ENCODE assay signal across 23 cellular contexts in genomic region chr7:93429563-93429962, GRCh38.
DNase-seq lines count a peak whose midpoint lies in the region; ATAC-seq and TF ChIP-seq lines count a peak whose summit lies in the region.
"Had no signal": no experiment of that assay in that cellular context is flagged by ENCODE, and none has a peak within 500 bp of the region (broad histone marks: within the 10 kb centered on the region; RNA-seq: fewer than 3 reads in every experiment).

No MANE protein-coding gene starts in this region.

- H3K27ac Mint-ChIP-seq in activated CD8-positive, alpha-beta T cell treated with anti-CD3 and anti-CD28 coated beads for 36 hours = no peak overlapping the region
- H3K27ac Mint-ChIP-seq in activated CD8-positive, alpha-beta T cell treated with anti-CD3 and anti-CD28 coated beads, Interleukin-2, amount 10 ng/mL, durations not matched to agents 7 days and 5 days = no peak overlapping the region
- no peak overlapping the region for H3K27ac Mint-ChIP-seq in activated naive CD8-positive, alpha-beta T cell treated with anti-CD3 and anti-CD28 coated beads, Interleukin-2, amount 50 U/mL, for 24 hours
- no peak overlapping the region for H3K27ac Mint-ChIP-seq in activated naive CD8-positive, alpha-beta T cell treated with anti-CD3 and anti-CD28 coated beads for 36 hours
- H3K27ac Mint-ChIP-seq in naive thymus-derived CD8-positive, alpha-beta T cell = peak overlapping the region in 7 of 10 donors; percentile 38 to 82 (median 61)
- H3K27ac Mint-ChIP-seq in T-helper 2 cell treated with Interferon-gamma antibody and Interleukin-4, amounts not matched to agents 5 μg/mL and 100 μg/mL, for 36 hours = no peak overlapping the region
- H3K27ac Mint-ChIP-seq: CD14-positive monocyte; CD4-positive, alpha-beta memory T cell; CD4-positive, CD25-positive, alpha-beta regulatory T cell had no signal

- no peaks in the 10 kb centered on the region for H3K9me2 ChIP-seq in DOHH2 (replicated peaks; ENCODE audit: control insufficient read depth, low read length)

- no peaks in the 10 kb centered on the region for H3K36me3 Mint-ChIP-seq in activated CD8-positive, alpha-beta T cell treated with anti-CD3 and anti-CD28 coated beads for 36 hours (ENCODE audit: low read depth)
- H3K36me3 Mint-ChIP-seq in activated CD8-positive, alpha-beta T cell treated with anti-CD3 and anti-CD28 coated beads, Interleukin-2, amount 10 ng/mL, durations not matched to agents 7 days and 5 days (ENCODE audit: low read depth) = peaks cover 3% of the 10 kb centered on the region
- H3K36me3 Mint-ChIP-seq in activated naive CD8-positive, alpha-beta T cell treated with anti-CD3 and anti-CD28 coated beads, Interleukin-2, amount 50 U/mL, for 24 hours (ENCODE audit: low read depth) = no peaks in the 10 kb centered on the region
- H3K36me3 Mint-ChIP-seq in activated naive CD8-positive, alpha-beta T cell treated with anti-CD3 and anti-CD28 coated beads for 36 hours = no peaks in the 10 kb centered on the region
- H3K36me3 Mint-ChIP-seq in naive thymus-derived CD8-positive, alpha-beta T cell = no peaks in the 10 kb centered on the region
- H3K36me3 Mint-ChIP-seq in T-helper 2 cell treated with Interferon-gamma antibody and Interleukin-4, amounts not matched to agents 5 μg/mL and 100 μg/mL, for 36 hours (ENCODE audit: low read depth) = no peaks in the 10 kb centered on the region
- H3K36me3 Mint-ChIP-seq: CD14-positive monocyte; CD4-positive, alpha-beta memory T cell; CD4-positive, CD25-positive, alpha-beta regulatory T cell had no signal

- no peak for TF ChIP-seq CTCF in activated CD8-positive, alpha-beta T cell treated with anti-CD3 and anti-CD28 coated beads for 36 hours (IDR thresholded peaks at IDR 0.05)
- TF ChIP-seq CTCF in DOHH2 (IDR thresholded peaks at IDR 0.05; ENCODE audit: low read depth, low read length, poor library complexity, severe bottlenecking) (no peak), esophagus muscularis mucosa (IDR thresholded peaks at IDR 0.05) (no peak)

- H3K27me3 ChIP-seq in DOHH2 (ENCODE audit: control insufficient read depth, low read length) (no peaks in the 10 kb centered on the region), esophagus muscularis mucosa (no peaks in the 10 kb centered on the region)
- H3K27me3 ChIP-seq: BLaER1 had no signal

- TF ChIP-seq POLR2A in esophagus muscularis mucosa (IDR thresholded peaks at IDR 0.05; ENCODE audit: low read depth) = no peak

- H3K36me3 ChIP-seq in DOHH2 (ENCODE audit: control insufficient read depth, low read length) (peaks cover 17% of the 10 kb centered on the region), esophagus muscularis mucosa (no peaks in the 10 kb centered on the region)
- H3K36me3 ChIP-seq: BE2C, BLaER1 had no signal

- H3K9me3 ChIP-seq in DOHH2 (ENCODE audit: control insufficient read depth, insufficient read depth, low read length) = peaks cover 6% of the 10 kb centered on the region
- H3K9me3 ChIP-seq in esophagus muscularis mucosa = no peaks in the 10 kb centered on the region
- H3K9me3 ChIP-seq: A549, BE2C, BLaER1, Caco-2 had no signal

- 75% methylated on average over 3 of the region's 3 CpGs for WGBS in esophagus muscularis mucosa

- peak; percentile 46 for DNase-seq in activated CD8-positive, alpha-beta T cell treated with anti-CD3 and anti-CD28 coated beads for 36 hours
- DNase-seq in activated CD8-positive, alpha-beta T cell treated with anti-CD3 and anti-CD28 coated beads, Interleukin-2, amount 10 ng/mL, durations not matched to agents 7 days and 5 days = no peak
- no peak for DNase-seq in activated naive CD8-positive, alpha-beta T cell treated with anti-CD3 and anti-CD28 coated beads, Interleukin-2, amount 50 U/mL, for 24 hours
- no peak for DNase-seq in activated naive CD8-positive, alpha-beta T cell treated with anti-CD3 and anti-CD28 coated beads for 36 hours
- peak in 3 of 10 donors; percentile 6 to 17 (median 13) for DNase-seq in naive thymus-derived CD8-positive, alpha-beta T cell
- DNase-seq in T-helper 2 cell treated with Interferon-gamma antibody and Interleukin-4, amounts not matched to agents 5 μg/mL and 100 μg/mL, for 36 hours (ENCODE audit: low spot score) = no peak
- no peak for DNase-seq in esophagus muscularis mucosa (ENCODE audit: extremely low spot score)
- DNase-seq: AML-193; BE2C; C1 segment of cervical spinal cord; Caco-2; Calu3; CD4-positive, alpha-beta memory T cell; CD4-positive, CD25-positive, alpha-beta regulatory T cell; DMS79 treated with DMSO at 0.1 percent for 48 hours; EL; GDM1 had no signal

- H4K20me1 ChIP-seq in DOHH2 (ENCODE audit: control insufficient read depth, insufficient read depth, low read depth, low read length) = no peaks in the 10 kb centered on the region
- H4K20me1 ChIP-seq: BLaER1 had no signal

- H3K4me1 ChIP-seq in DOHH2 (ENCODE audit: control insufficient read depth, low read length) (peaks cover 70% of the 10 kb centered on the region), esophagus muscularis mucosa (no peaks in the 10 kb centered on the region)
- H3K4me1 ChIP-seq: A549, BE2C, Caco-2 had no signal

- peak; percentile 68 for ATAC-seq in activated CD8-positive, alpha-beta T cell treated with anti-CD3 and anti-CD28 coated beads for 36 hours
- ATAC-seq in activated CD8-positive, alpha-beta T cell treated with anti-CD3 and anti-CD28 coated beads, Interleukin-2, amount 10 ng/mL, durations not matched to agents 7 days and 5 days = no peak
- peak; percentile 46 for ATAC-seq in activated naive CD8-positive, alpha-beta T cell treated with anti-CD3 and anti-CD28 coated beads, Interleukin-2, amount 50 U/mL, for 24 hours
- peak; percentile 54 to 65 for ATAC-seq in naive thymus-derived CD8-positive, alpha-beta T cell
- ATAC-seq: A549, GM12878 had no signal

- no peaks in the 10 kb centered on the region for H3K79me2 ChIP-seq in DOHH2 (ENCODE audit: control insufficient read depth, low read length)

- H3F3A ChIP-seq in DOHH2 (ENCODE audit: control insufficient read depth, insufficient read depth) = peaks cover 11% of the 10 kb centered on the region

- H3K4me3 Mint-ChIP-seq in activated CD8-positive, alpha-beta T cell treated with anti-CD3 and anti-CD28 coated beads for 36 hours = no peak overlapping the region
- no peak overlapping the region for H3K4me3 Mint-ChIP-seq in activated CD8-positive, alpha-beta T cell treated with anti-CD3 and anti-CD28 coated beads, Interleukin-2, amount 10 ng/mL, durations not matched to agents 7 days and 5 days
- H3K4me3 Mint-ChIP-seq in activated naive CD8-positive, alpha-beta T cell treated with anti-CD3 and anti-CD28 coated beads, Interleukin-2, amount 50 U/mL, for 24 hours = no peak overlapping the region
- H3K4me3 Mint-ChIP-seq in activated naive CD8-positive, alpha-beta T cell treated with anti-CD3 and anti-CD28 coated beads for 36 hours = no peak overlapping the region
- H3K4me3 Mint-ChIP-seq in naive thymus-derived CD8-positive, alpha-beta T cell = peak overlapping the region in 9 of 10 donors; percentile 6 to 64 (median 37)
- H3K4me3 Mint-ChIP-seq in T-helper 2 cell treated with Interferon-gamma antibody and Interleukin-4, amounts not matched to agents 5 μg/mL and 100 μg/mL, for 36 hours = no peak overlapping the region
- H3K4me3 Mint-ChIP-seq: CD14-positive monocyte; CD4-positive, alpha-beta memory T cell; CD4-positive, CD25-positive, alpha-beta regulatory T cell had no signal

- POLR2A ChIA-PET in activated CD8-positive, alpha-beta T cell treated with anti-CD3 and anti-CD28 coated beads for 36 hours (lab: Charles Lee) = no interaction called here
- POLR2A ChIA-PET in activated CD8-positive, alpha-beta T cell treated with anti-CD3 and anti-CD28 coated beads, Interleukin-2, amount 10 ng/mL, durations not matched to agents 7 days and 5 days (lab: Charles Lee) = no interaction called here
- POLR2A ChIA-PET in naive thymus-derived CD8-positive, alpha-beta T cell (lab: Charles Lee) = interaction anchor here (0.6 kb wide), 1 partner anchor 184 kb away, joined by 5 read pairs; no protein-coding TSS in a partner anchor

- no peak for TF ChIP-seq EP300 in esophagus muscularis mucosa (IDR thresholded peaks at IDR 0.05)

- H3K4me3 ChIP-seq in DOHH2 (ENCODE audit: low read length) = no peak overlapping the region
- H3K4me3 ChIP-seq in esophagus muscularis mucosa = no peak overlapping the region
- H3K4me3 ChIP-seq: A549, BLaER1, GM12878 had no signal

- intact Hi-C loops in activated CD8-positive, alpha-beta T cell treated with anti-CD3 and anti-CD28 coated beads for 36 hours (cut with micrococcal nuclease) = no loop called here
- intact Hi-C loops in esophagus muscularis mucosa (cut with DNase I) = no loop called here

- H3K4me2 ChIP-seq in DOHH2 (ENCODE audit: low read length) = peak overlapping the region; percentile 63; the same call in 1 of the 2 replicates
- H3K4me2 ChIP-seq: A549, BLaER1 had no signal

- no peaks in the 10 kb centered on the region for H3K27me3 Mint-ChIP-seq in activated CD8-positive, alpha-beta T cell treated with anti-CD3 and anti-CD28 coated beads for 36 hours
- H3K27me3 Mint-ChIP-seq in activated CD8-positive, alpha-beta T cell treated with anti-CD3 and anti-CD28 coated beads, Interleukin-2, amount 10 ng/mL, durations not matched to agents 7 days and 5 days (ENCODE audit: low read depth) = no peaks in the 10 kb centered on the region
- H3K27me3 Mint-ChIP-seq in activated naive CD8-positive, alpha-beta T cell treated with anti-CD3 and anti-CD28 coated beads, Interleukin-2, amount 50 U/mL, for 24 hours = no peaks in the 10 kb centered on the region
- H3K27me3 Mint-ChIP-seq in activated naive CD8-positive, alpha-beta T cell treated with anti-CD3 and anti-CD28 coated beads for 36 hours = peaks cover 3% of the 10 kb centered on the region
- no peaks in the 10 kb centered on the region for H3K27me3 Mint-ChIP-seq in naive thymus-derived CD8-positive, alpha-beta T cell
- no peaks in the 10 kb centered on the region for H3K27me3 Mint-ChIP-seq in T-helper 2 cell treated with Interferon-gamma antibody and Interleukin-4, amounts not matched to agents 5 μg/mL and 100 μg/mL, for 36 hours (ENCODE audit: low read depth)

- peak overlapping the region; percentile 82; the same call in 1 of the 2 replicates for H3K27ac ChIP-seq in DOHH2 (ENCODE audit: low read depth, low read length)
- H3K27ac ChIP-seq in esophagus muscularis mucosa (replicated peaks in 1 of 4) = no peak overlapping the region
- H3K27ac ChIP-seq: 22Rv1, A549, BLaER1 had no signal

- CTCF ChIA-PET in activated CD8-positive, alpha-beta T cell treated with anti-CD3 and anti-CD28 coated beads for 36 hours (lab: Charles Lee) = interaction anchor here (2.3 kb wide), 1 partner anchor 13 kb away, joined by 13 read pairs; no protein-coding TSS in a partner anchor
- CTCF ChIA-PET in activated CD8-positive, alpha-beta T cell treated with anti-CD3 and anti-CD28 coated beads, Interleukin-2, amount 10 ng/mL, durations not matched to agents 7 days and 5 days (lab: Charles Lee) = interaction anchor here (3.4 kb wide), 1 partner anchor 13 kb away, joined by 15 read pairs; no protein-coding TSS in a partner anchor

- peaks cover 24% of the 10 kb centered on the region for H3K4me1 Mint-ChIP-seq in activated CD8-positive, alpha-beta T cell treated with anti-CD3 and anti-CD28 coated beads for 36 hours (ENCODE audit: low read depth)
- H3K4me1 Mint-ChIP-seq in activated CD8-positive, alpha-beta T cell treated with anti-CD3 and anti-CD28 coated beads, Interleukin-2, amount 10 ng/mL, durations not matched to agents 7 days and 5 days (ENCODE audit: low read depth) = peaks cover 25% of the 10 kb centered on the region
- peaks cover 22% of the 10 kb centered on the region for H3K4me1 Mint-ChIP-seq in activated naive CD8-positive, alpha-beta T cell treated with anti-CD3 and anti-CD28 coated beads, Interleukin-2, amount 50 U/mL, for 24 hours
- peaks cover 22% of the 10 kb centered on the region for H3K4me1 Mint-ChIP-seq in activated naive CD8-positive, alpha-beta T cell treated with anti-CD3 and anti-CD28 coated beads for 36 hours
- peaks cover 5 to 35% (median 29%) of the 10 kb centered on the region in 4 donors for H3K4me1 Mint-ChIP-seq in naive thymus-derived CD8-positive, alpha-beta T cell
- H3K4me1 Mint-ChIP-seq in T-helper 2 cell treated with Interferon-gamma antibody and Interleukin-4, amounts not matched to agents 5 μg/mL and 100 μg/mL, for 36 hours (ENCODE audit: low read depth) = peaks cover 2% of the 10 kb centered on the region
- H3K4me1 Mint-ChIP-seq: CD14-positive monocyte had no signal

- no peaks in the 10 kb centered on the region for H3K9me3 Mint-ChIP-seq in activated CD8-positive, alpha-beta T cell treated with anti-CD3 and anti-CD28 coated beads for 36 hours
- H3K9me3 Mint-ChIP-seq in activated CD8-positive, alpha-beta T cell treated with anti-CD3 and anti-CD28 coated beads, Interleukin-2, amount 10 ng/mL, durations not matched to agents 7 days and 5 days (ENCODE audit: insufficient read depth) = no peaks in the 10 kb centered on the region
- H3K9me3 Mint-ChIP-seq in activated naive CD8-positive, alpha-beta T cell treated with anti-CD3 and anti-CD28 coated beads, Interleukin-2, amount 50 U/mL, for 24 hours = no peaks in the 10 kb centered on the region
- no peaks in the 10 kb centered on the region for H3K9me3 Mint-ChIP-seq in activated naive CD8-positive, alpha-beta T cell treated with anti-CD3 and anti-CD28 coated beads for 36 hours
- H3K9me3 Mint-ChIP-seq in naive thymus-derived CD8-positive, alpha-beta T cell = no peaks in the 10 kb centered on the region
- H3K9me3 Mint-ChIP-seq in T-helper 2 cell treated with Interferon-gamma antibody and Interleukin-4, amounts not matched to agents 5 μg/mL and 100 μg/mL, for 36 hours = no peaks in the 10 kb centered on the region
- H3K9me3 Mint-ChIP-seq: CD4-positive, alpha-beta memory T cell; CD4-positive, CD25-positive, alpha-beta regulatory T cell had no signal

Comparison
In these comparisons a context has a peak if more than half of its experiments do, and no peak if none do; other contexts are left out.
1. H3K27ac Mint-ChIP-seq: peak in naive thymus-derived CD8-positive, alpha-beta T cell (7 of 10); none in activated CD8-positive, alpha-beta T cell treated with anti-CD3 and anti-CD28 coated beads for 36 hours (single experiment), activated CD8-positive, alpha-beta T cell treated with anti-CD3 and anti-CD28 coated beads, Interleukin-2, amount 10 ng/mL, durations not matched to agents 7 days and 5 days (single experiment), activated naive CD8-positive, alpha-beta T cell treated with anti-CD3 and anti-CD28 coated beads, Interleukin-2, amount 50 U/mL, for 24 hours (single experiment), activated naive CD8-positive, alpha-beta T cell treated with anti-CD3 and anti-CD28 coated beads for 36 hours (single experiment) and T-helper 2 cell treated with Interferon-gamma antibody and Interleukin-4, amounts not matched to agents 5 μg/mL and 100 μg/mL, for 36 hours (single experiment).
2. H3K4me3 Mint-ChIP-seq: peak in naive thymus-derived CD8-positive, alpha-beta T cell (9 of 10); none in activated CD8-positive, alpha-beta T cell treated with anti-CD3 and anti-CD28 coated beads for 36 hours (single experiment), activated CD8-positive, alpha-beta T cell treated with anti-CD3 and anti-CD28 coated beads, Interleukin-2, amount 10 ng/mL, durations not matched to agents 7 days and 5 days (single experiment), activated naive CD8-positive, alpha-beta T cell treated with anti-CD3 and anti-CD28 coated beads, Interleukin-2, amount 50 U/mL, for 24 hours (single experiment), activated naive CD8-positive, alpha-beta T cell treated with anti-CD3 and anti-CD28 coated beads for 36 hours (single experiment) and T-helper 2 cell treated with Interferon-gamma antibody and Interleukin-4, amounts not matched to agents 5 μg/mL and 100 μg/mL, for 36 hours (single experiment).